Comparison of ENCODE assay signal across 1 cellular context in genomic region chr6:136822379-136823127, GRCh38.
TF ChIP-seq lines count a peak whose summit lies in the region.

TSS of gene PEX7 (plus strand) at chr6:136822592. CDS start at chr6:136822666, 74 bp downstream.

TF ChIP-seq in SK-N-SH, 30 proteins besides CTCF, POLR2A, EP300 and RAD21 (continued from another document):
- TF ChIP-seq CHD2 (IDR thresholded peaks at IDR 0.05; ENCODE audit: low read length, partially characterized antibody) (peak; percentile 14), YY1 (IDR thresholded peaks at IDR 0.05; ENCODE audit: low read depth) (peak; percentile 94), GABPA (IDR thresholded peaks at IDR 0.05; ENCODE audit: low read depth) (peak; percentile 76), IRF3 (IDR thresholded peaks at IDR 0.05; ENCODE audit: low read depth, low read length) (no peak; the same call in none of the 2 replicates), SMC3 (IDR thresholded peaks at IDR 0.05; ENCODE audit: low read depth, low read length) (peak; percentile 51), ZBTB33 (IDR thresholded peaks at IDR 0.05; ENCODE audit: borderline replicate concordance, low read depth) (no peak), TCF12 (IDR thresholded peaks at IDR 0.05) (no peak)
TF ChIP-seq in SK-N-SH: peak in this region for 15.
